ENCODE assay signal across 10 cellular contexts in the genomic region with DNA sequence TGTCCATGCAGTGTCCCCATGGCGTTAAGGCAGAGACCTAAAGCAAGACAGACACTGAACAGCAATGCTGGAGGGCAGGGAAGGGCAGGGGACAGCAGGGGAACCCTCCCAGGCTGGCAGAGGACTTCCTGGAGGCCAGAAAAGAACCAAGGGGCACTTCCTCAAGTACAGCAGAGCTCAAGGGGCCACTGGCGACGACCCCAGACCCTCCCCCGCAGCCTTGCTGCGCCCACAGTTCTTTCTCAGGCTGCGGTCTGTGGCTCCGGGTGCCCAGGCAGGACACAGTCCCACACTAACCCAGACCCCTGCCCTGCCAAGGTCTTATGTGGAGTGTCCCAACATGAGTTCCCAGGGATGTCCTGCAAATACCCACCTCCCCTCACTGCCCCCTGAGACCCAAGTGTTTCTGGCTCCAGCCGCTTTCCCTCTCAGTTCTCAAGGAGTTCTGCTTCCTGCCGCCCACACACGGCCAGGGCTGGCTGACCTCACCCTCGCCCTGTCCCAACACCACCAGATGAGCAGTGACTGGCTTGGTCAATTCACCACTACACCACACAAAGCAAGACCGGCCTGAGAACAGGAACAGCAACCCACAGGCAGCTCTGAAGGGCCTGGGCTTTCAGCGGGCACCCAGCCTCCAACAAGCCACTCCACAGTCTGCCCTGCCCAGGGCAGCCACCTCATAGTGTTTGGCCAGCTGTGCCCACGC. TPM values are rescaled to one million over a fixed set of nuclear protein-coding genes. Genes with fewer than 3 reads are reported as not detected.
DNase-seq lines count a peak whose midpoint lies in the region; ATAC-seq, FAIRE-seq and TF ChIP-seq lines count a peak whose summit lies in the region.
"Had no signal": no experiment of that assay in that cellular context is flagged by ENCODE, and none has a peak within 500 bp of the region (broad histone marks: within the 10 kb centered on the region; RNA-seq: fewer than 3 reads in every experiment).

No MANE protein-coding gene starts in this region.

- no peak overlapping the region for H3K4me3 Mint-ChIP-seq in activated naive CD4-positive, alpha-beta T cell treated with anti-CD3 and anti-CD28 coated beads, Interleukin-2, amount 10 ng/mL, durations not matched to agents 7 days and 5 days
- no peak overlapping the region for H3K4me3 Mint-ChIP-seq in activated naive CD4-positive, alpha-beta T cell treated with anti-CD3 and anti-CD28 coated beads for 36 hours
- H3K4me3 Mint-ChIP-seq in stimulated activated effector memory CD8-positive, alpha-beta T cell treated with anti-CD3 and anti-CD28 coated beads, Interleukin-12 subunit alpha, Interleukin-12 subunit beta, amount 100 ng/mL, for 72 hours: no peak overlapping the region

- H3K9me3 Mint-ChIP-seq in activated naive CD4-positive, alpha-beta T cell treated with anti-CD3 and anti-CD28 coated beads, Interleukin-2, amount 10 ng/mL, durations not matched to agents 7 days and 5 days: no peaks in the 10 kb centered on the region
- no peaks in the 10 kb centered on the region for H3K9me3 Mint-ChIP-seq in activated naive CD4-positive, alpha-beta T cell treated with anti-CD3 and anti-CD28 coated beads for 36 hours
- no peaks in the 10 kb centered on the region for H3K9me3 Mint-ChIP-seq in stimulated activated effector memory CD8-positive, alpha-beta T cell treated with anti-CD3 and anti-CD28 coated beads, Interleukin-12 subunit alpha, Interleukin-12 subunit beta, amount 100 ng/mL, for 72 hours

- ATAC-seq in stimulated activated effector memory CD8-positive, alpha-beta T cell treated with anti-CD3 and anti-CD28 coated beads, Interleukin-12 subunit alpha, Interleukin-12 subunit beta, amount 100 ng/mL, for 72 hours: no peak
- ATAC-seq in GM19467 (IDR thresholded peaks at IDR 0.05; ENCODE audit: unreplicated experiment): no peak

- intact Hi-C loops in activated naive CD4-positive, alpha-beta T cell treated with anti-CD3 and anti-CD28 coated beads for 36 hours (cut with micrococcal nuclease): no loop called here

- H3K36me3 Mint-ChIP-seq in activated naive CD4-positive, alpha-beta T cell treated with anti-CD3 and anti-CD28 coated beads, Interleukin-2, amount 10 ng/mL, durations not matched to agents 7 days and 5 days: peaks cover 2% of the 10 kb centered on the region
- H3K36me3 Mint-ChIP-seq in activated naive CD4-positive, alpha-beta T cell treated with anti-CD3 and anti-CD28 coated beads for 36 hours (ENCODE audit: low read depth): peaks cover 1% of the 10 kb centered on the region
- peaks cover 6% of the 10 kb centered on the region for H3K36me3 Mint-ChIP-seq in stimulated activated effector memory CD8-positive, alpha-beta T cell treated with anti-CD3 and anti-CD28 coated beads, Interleukin-12 subunit alpha, Interleukin-12 subunit beta, amount 100 ng/mL, for 72 hours

- TF ChIP-seq POLR2A in GM12892 (IDR thresholded peaks at IDR 0.05; ENCODE audit: low read depth, low read length): no peak

- no peaks in the 10 kb centered on the region for H3K27me3 Mint-ChIP-seq in activated naive CD4-positive, alpha-beta T cell treated with anti-CD3 and anti-CD28 coated beads, Interleukin-2, amount 10 ng/mL, durations not matched to agents 7 days and 5 days
- H3K27me3 Mint-ChIP-seq in activated naive CD4-positive, alpha-beta T cell treated with anti-CD3 and anti-CD28 coated beads for 36 hours (ENCODE audit: low read depth): no peaks in the 10 kb centered on the region

- peak overlapping the region; percentile 45 for H3K27ac Mint-ChIP-seq in activated naive CD4-positive, alpha-beta T cell treated with anti-CD3 and anti-CD28 coated beads, Interleukin-2, amount 10 ng/mL, durations not matched to agents 7 days and 5 days
- H3K27ac Mint-ChIP-seq in activated naive CD4-positive, alpha-beta T cell treated with anti-CD3 and anti-CD28 coated beads for 36 hours: no peak overlapping the region
- peak overlapping the region; percentile 83 for H3K27ac Mint-ChIP-seq in stimulated activated effector memory CD8-positive, alpha-beta T cell treated with anti-CD3 and anti-CD28 coated beads, Interleukin-12 subunit alpha, Interleukin-12 subunit beta, amount 100 ng/mL, for 72 hours

- no peak for DNase-seq in activated naive CD4-positive, alpha-beta T cell treated with anti-CD3 and anti-CD28 coated beads, Interleukin-2, amount 10 ng/mL, durations not matched to agents 7 days and 5 days
- no peak for DNase-seq in activated naive CD4-positive, alpha-beta T cell treated with anti-CD3 and anti-CD28 coated beads for 36 hours
- DNase-seq in SK-MEL-5 (ENCODE audit: low read depth, low spot score): peak; percentile 43
- peak; percentile 25 for DNase-seq in glomerular visceral epithelial cell (ENCODE audit: extremely low spot score)
- no peak for DNase-seq in stimulated activated effector memory CD8-positive, alpha-beta T cell treated with anti-CD3 and anti-CD28 coated beads, Interleukin-12 subunit alpha, Interleukin-12 subunit beta, amount 100 ng/mL, for 72 hours (ENCODE audit: low spot score in 2 of 2)
- DNase-seq in GM12892 (ENCODE audit: insufficient read length): no peak
- no peak for DNase-seq in stimulated activated CD4-positive, alpha-beta T cell treated with anti-CD3 and anti-CD28 coated beads, Interleukin-2, amount 100 ng/mL, for 48 hours
- DNase-seq: effector memory CD4-positive, alpha-beta T cell had no signal

- H3K4me1 Mint-ChIP-seq in activated naive CD4-positive, alpha-beta T cell treated with anti-CD3 and anti-CD28 coated beads, Interleukin-2, amount 10 ng/mL, durations not matched to agents 7 days and 5 days: peaks cover 33% of the 10 kb centered on the region
- peaks cover 37% of the 10 kb centered on the region for H3K4me1 Mint-ChIP-seq in activated naive CD4-positive, alpha-beta T cell treated with anti-CD3 and anti-CD28 coated beads for 36 hours (ENCODE audit: low read depth)
- peaks cover 48% of the 10 kb centered on the region for H3K4me1 Mint-ChIP-seq in stimulated activated effector memory CD8-positive, alpha-beta T cell treated with anti-CD3 and anti-CD28 coated beads, Interleukin-12 subunit alpha, Interleukin-12 subunit beta, amount 100 ng/mL, for 72 hours

- CTCF ChIA-PET in activated naive CD4-positive, alpha-beta T cell treated with anti-CD3 and anti-CD28 coated beads, Interleukin-2, amount 10 ng/mL, durations not matched to agents 7 days and 5 days (lab: Charles Lee): no interaction called here
- CTCF ChIA-PET in activated naive CD4-positive, alpha-beta T cell treated with anti-CD3 and anti-CD28 coated beads for 36 hours (lab: Charles Lee): no interaction called here

- FAIRE-seq in GM12892 (lab: Jason Lieb, UNC): no peak

- in situ Hi-C loops in SK-MEL-5 (cut with HindIII; ENCODE audit: low pct_unique_long_range_greater_than_20kb, low sequenced_read_pairs): no loop called here

RNA-seq across cellular contexts. Expression of gene CLCN7, which starts 4.1 kb away (rescaled TPM):
- total RNA-seq in activated naive CD4-positive, alpha-beta T cell treated with anti-CD3 and anti-CD28 coated beads for 36 hours: 10 to 100 TPM; 31.7 to 34.5 TPM
- total RNA-seq in SK-MEL-5 (2014; rRNA removed; shearing (Covaris generic)): 277 and 308 TPM in 2 replicates
- 483 and 561 TPM in 2 replicates for polyA plus RNA-seq in SK-MEL-5 (2015; cell fraction: cytosol; rRNA removed)
- 1,289 and 1,392 TPM in 2 replicates for polyA plus RNA-seq in SK-MEL-5 (2015; cell fraction: nucleus; rRNA removed)
- polyA plus RNA-seq in GM12892 (2012; ENCODE audit: missing spikeins): 14.7 TPM

RNA-seq across cellular contexts. Expression of gene PTX4, which starts 18.0 kb away (rescaled TPM):
- not detected for total RNA-seq in activated naive CD4-positive, alpha-beta T cell treated with anti-CD3 and anti-CD28 coated beads for 36 hours
- total RNA-seq in SK-MEL-5 (2014; rRNA removed; shearing (Covaris generic)): not detected in 2 replicates
- not detected in 2 replicates for polyA plus RNA-seq in SK-MEL-5 (2015; cell fraction: cytosol; rRNA removed)
- polyA plus RNA-seq in SK-MEL-5 (2015; cell fraction: nucleus; rRNA removed): not detected in 2 replicates
- polyA plus RNA-seq in GM12892 (2012; ENCODE audit: missing spikeins): not detected
- polyA plus RNA-seq: liver had no signal

RNA-seq across cellular contexts. Expression of gene TELO2, which starts 22.5 kb away (rescaled TPM):
- total RNA-seq in activated naive CD4-positive, alpha-beta T cell treated with anti-CD3 and anti-CD28 coated beads for 36 hours: 10 to 100 TPM; 68.1 to 76.1 TPM
- 9.5 and 9.8 TPM in 2 replicates for total RNA-seq in SK-MEL-5 (2014; rRNA removed; shearing (Covaris generic))
- 33.4 and 38.1 TPM in 2 replicates for polyA plus RNA-seq in SK-MEL-5 (2015; cell fraction: cytosol; rRNA removed)
- 291 and 304 TPM in 2 replicates for polyA plus RNA-seq in SK-MEL-5 (2015; cell fraction: nucleus; rRNA removed)
- 13.7 TPM for polyA plus RNA-seq in GM12892 (2012; ENCODE audit: missing spikeins)

RNA-seq across cellular contexts. Expression of gene CCDC154, which starts 26.3 kb away (rescaled TPM):
- 1 to 10 TPM in 1 of 2 experiments, under 1 TPM in 1; 0.74 to 1.8 TPM for total RNA-seq in activated naive CD4-positive, alpha-beta T cell treated with anti-CD3 and anti-CD28 coated beads for 36 hours
- total RNA-seq in SK-MEL-5 (2014; rRNA removed; shearing (Covaris generic)): 0.40 and 1.0 TPM in 2 replicates
- 0.18 TPM in 1 of 2 replicates, not detected in the other for polyA plus RNA-seq in SK-MEL-5 (2015; cell fraction: cytosol; rRNA removed)
- polyA plus RNA-seq in SK-MEL-5 (2015; cell fraction: nucleus; rRNA removed): 9.5 and 26.8 TPM in 2 replicates
- polyA plus RNA-seq in GM12892 (2012; ENCODE audit: missing spikeins): 0.38 TPM

RNA-seq across cellular contexts. Expression of gene PERCC1, which starts 39.8 kb away (rescaled TPM):
- total RNA-seq in activated naive CD4-positive, alpha-beta T cell treated with anti-CD3 and anti-CD28 coated beads for 36 hours: under 1 TPM in 1 of 2 experiments, not detected in 1; 0.31 TPM
- not detected in 2 replicates for total RNA-seq in SK-MEL-5 (2014; rRNA removed; shearing (Covaris generic))
- not detected in 2 replicates for polyA plus RNA-seq in SK-MEL-5 (2015; cell fraction: cytosol; rRNA removed)
- not detected in 2 replicates for polyA plus RNA-seq in SK-MEL-5 (2015; cell fraction: nucleus; rRNA removed)
- polyA plus RNA-seq in GM12892 (2012; ENCODE audit: missing spikeins): not detected
- polyA plus RNA-seq: liver had no signal

Comparison
In these comparisons a context has a peak if more than half of its experiments do, and no peak if none do; other contexts are left out.
1. DNase-seq: peak in SK-MEL-5 (single experiment) and glomerular visceral epithelial cell (single experiment); none in activated naive CD4-positive, alpha-beta T cell treated with anti-CD3 and anti-CD28 coated beads, Interleukin-2, amount 10 ng/mL, durations not matched to agents 7 days and 5 days (single experiment), activated naive CD4-positive, alpha-beta T cell treated with anti-CD3 and anti-CD28 coated beads for 36 hours (single experiment), stimulated activated effector memory CD8-positive, alpha-beta T cell treated with anti-CD3 and anti-CD28 coated beads, Interleukin-12 subunit alpha, Interleukin-12 subunit beta, amount 100 ng/mL, for 72 hours (0 of 2), GM12892 (single experiment) and stimulated activated CD4-positive, alpha-beta T cell treated with anti-CD3 and anti-CD28 coated beads, Interleukin-2, amount 100 ng/mL, for 48 hours (0 of 2).